Comparison of ENCODE assay signal across 10 cellular contexts in the genomic region with DNA sequence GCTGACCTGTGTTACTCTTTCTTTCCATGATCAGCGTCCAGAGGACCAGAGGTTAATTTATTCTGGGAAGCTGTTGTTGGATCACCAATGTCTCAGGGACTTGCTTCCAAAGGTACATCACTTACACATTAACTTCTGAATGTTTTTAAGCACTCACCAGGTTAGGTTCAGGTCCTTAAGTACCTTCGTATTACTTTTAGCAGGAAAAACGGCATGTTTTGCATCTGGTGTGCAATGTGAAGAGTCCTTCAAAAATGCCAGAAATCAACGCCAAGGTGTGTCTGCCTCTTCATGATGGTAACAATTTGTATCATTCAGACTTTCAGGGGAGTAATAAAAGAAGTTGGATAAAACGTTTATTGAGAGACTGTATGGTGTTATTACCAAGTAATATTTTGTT. TPM values are rescaled to one million over a fixed set of nuclear protein-coding genes. Genes with fewer than 3 reads are reported as not detected.
DNase-seq lines count a peak whose midpoint lies in the region; ATAC-seq and TF ChIP-seq lines count a peak whose summit lies in the region.
"Had no signal": no experiment of that assay in that cellular context is flagged by ENCODE, and none has a peak within 500 bp of the region (broad histone marks: within the 10 kb centered on the region; RNA-seq: fewer than 3 reads in every experiment).

No MANE protein-coding gene starts in this region.

- TF ChIP-seq POLR2A in esophagus squamous epithelium (IDR thresholded peaks at IDR 0.05) = no peak

- H3K27ac ChIP-seq in SK-N-MC (no peak overlapping the region), esophagus squamous epithelium (no peak overlapping the region)
- H3K27ac ChIP-seq: neural progenitor cell had no signal

- H3K4me2 ChIP-seq in skeletal muscle satellite cell (ENCODE audit: low read length) = peak overlapping the region; percentile 82
- H3K4me2 ChIP-seq: neural progenitor cell had no signal

- H3K4me3 ChIP-seq in GM12864 (ENCODE audit: low read depth, low read length) = peak overlapping the region; percentile 92
- H3K4me3 ChIP-seq in SK-N-MC = peak overlapping the region; percentile 22; the same call in 1 of the 2 replicates
- peak overlapping the region in 3 of 4 donors; percentile 78 to 90 (median 79) for H3K4me3 ChIP-seq in esophagus squamous epithelium
- peak overlapping the region; percentile 90 for H3K4me3 ChIP-seq in skeletal muscle satellite cell (ENCODE audit: low read length)
- H3K4me3 ChIP-seq: neural progenitor cell had no signal

- H3K9ac ChIP-seq in SK-N-MC (ENCODE audit: insufficient read length) = no peak overlapping the region
- peak overlapping the region; percentile 98 for H3K9ac ChIP-seq in skeletal muscle satellite cell (ENCODE audit: low read depth, low read length)
- H3K9ac ChIP-seq: neural progenitor cell had no signal

- H3K4me1 ChIP-seq in esophagus squamous epithelium (peaks cover 20 to 78% (median 29%) of the 10 kb centered on the region in 3 donors), skeletal muscle satellite cell (ENCODE audit: control insufficient read depth, insufficient read depth, low read length) (peaks cover 41% of the 10 kb centered on the region)

- intact Hi-C loops in esophagus squamous epithelium (cut with DNase I) = no loop called here

- H3K9me3 ChIP-seq in SK-N-MC (ENCODE audit: low read depth, low read length) = no peaks in the 10 kb centered on the region
- H3K9me3 ChIP-seq in esophagus squamous epithelium = no peaks in the 10 kb centered on the region
- no peaks in the 10 kb centered on the region for H3K9me3 ChIP-seq in skeletal muscle satellite cell (replicated peaks; ENCODE audit: low read length)

- 50 to 72% methylated on average over 5 of the region's 5 CpGs for WGBS in esophagus squamous epithelium, 2 donors

- H3K27me3 ChIP-seq in esophagus squamous epithelium (no peaks in the 10 kb centered on the region), skeletal muscle satellite cell (ENCODE audit: control insufficient read depth, insufficient read depth, low read length) (no peaks in the 10 kb centered on the region)
- H3K27me3 ChIP-seq: neural progenitor cell had no signal

- H3K36me3 ChIP-seq in SK-N-MC (ENCODE audit: insufficient read depth, low read length) = peaks cover 53% of the 10 kb centered on the region
- peaks cover 22 to 56% (median 25%) of the 10 kb centered on the region in 3 donors for H3K36me3 ChIP-seq in esophagus squamous epithelium
- peaks cover 56% of the 10 kb centered on the region for H3K36me3 ChIP-seq in skeletal muscle satellite cell (ENCODE audit: insufficient read depth, low read length)
- H3K36me3 ChIP-seq: neural progenitor cell had no signal

- TF ChIP-seq CTCF in GM12864 (IDR thresholded peaks at IDR 0.05; ENCODE audit: low read depth, low read length, missing control alignments) (no peak), esophagus squamous epithelium (IDR thresholded peaks at IDR 0.05) (no peak)

- no peak for ATAC-seq in HG02678 (IDR thresholded peaks at IDR 0.05; ENCODE audit: unreplicated experiment)

- DNase-seq in GM12864 (ENCODE audit: low read depth) (no peak), SK-N-MC (ENCODE audit: low read depth, low spot score) (no peak), esophagus squamous epithelium (lab: John Stamatoyannopoulos, UW) (no peak), NCI-H2227 treated with DMSO at 0.1 percent for 48 hours (lab: John Stamatoyannopoulos, UW) (no peak), Kasumi-1 (lab: John Stamatoyannopoulos, UW) (no peak)
- DNase-seq: effector memory CD4-positive, alpha-beta T cell; NCI-H2029 had no signal

RNA-seq across cellular contexts. Expression of gene HERPUD1, which starts 3.3 kb away (rescaled TPM):
- 10 to 100 TPM; 40.6 to 81.3 (median 43.9) TPM for total RNA-seq in esophagus squamous epithelium
- total RNA-seq in skeletal muscle satellite cell (2012; rRNA removed) = 79.1 and 110 TPM in 2 replicates

RNA-seq across cellular contexts. Expression of gene CETP, which starts 26.5 kb away (rescaled TPM):
- under 1 TPM in 3 of 4 donors, not detected in 1; 0.19 to 0.32 (median 0.31) TPM for total RNA-seq in esophagus squamous epithelium
- total RNA-seq in skeletal muscle satellite cell (2012; rRNA removed) = not detected in 2 replicates

RNA-seq across cellular contexts. Expression of gene NLRC5, which starts 54.2 kb away (rescaled TPM):
- 10 to 100 TPM in 3 of 4 donors, 1 to 10 TPM in 1; 7.7 to 25.2 (median 14.1) TPM for total RNA-seq in esophagus squamous epithelium
- 20.3 and 25.6 TPM in 2 replicates for total RNA-seq in skeletal muscle satellite cell (2012; rRNA removed)

Comparison
In these comparisons a context has a peak if more than half of its experiments do, and no peak if none do; other contexts are left out.
1. H3K4me3 ChIP-seq: peak in every context shown above with its lines; median percentile 92 in GM12864; 90 in skeletal muscle satellite cell; 79 in esophagus squamous epithelium; 22 in SK-N-MC.